In genomic region chr17:8408371-8408770, GRCh38 we compare ENCODE assay signal across 1 cellular context.
TF ChIP-seq lines count a peak whose summit lies in the region.

No MANE protein-coding gene starts in this region.

TF ChIP-seq in HCT116, 20 proteins besides CTCF, POLR2A, EP300 and RAD21 (continued from another document):
- TF ChIP-seq REST (IDR thresholded peaks at IDR 0.05; ENCODE audit: low read depth) (no peak), ZNF274 (IDR thresholded peaks at IDR 0.05; ENCODE audit: low read depth, low read length) (no peak), ELF1 (IDR thresholded peaks at IDR 0.05; ENCODE audit: borderline replicate concordance, low read depth) (no peak), SRF (IDR thresholded peaks at IDR 0.05; ENCODE audit: low read depth) (no peak), YY1 (IDR thresholded peaks at IDR 0.05; ENCODE audit: extremely low read depth, insufficient replicate concordance, low read depth, low read length) (no peak), EZH2phosphoT487 (IDR thresholded peaks at IDR 0.05; ENCODE audit: borderline replicate concordance) (no peak), CEBPB (IDR thresholded peaks at IDR 0.05; ENCODE audit: low read depth) (no peak), ZBTB33 (IDR thresholded peaks at IDR 0.05; ENCODE audit: extremely low read depth, insufficient replicate concordance, low read length) (no peak), POLR2AphosphoS5 (IDR thresholded peaks at IDR 0.05; ENCODE audit: low read depth, low read length) (peak; percentile 72), SIN3A (IDR thresholded peaks at IDR 0.05; ENCODE audit: low read depth) (0 out of 2 replicates have a peak, but pooled peaks have one; percentile 35)
